ENCODE assay signal across 8 cellular contexts in genomic region chr6:158002951-158003853, GRCh38. TPM values are rescaled to one million over a fixed set of nuclear protein-coding genes. Genes with fewer than 3 reads are reported as not detected.
A peak's percentile ranks its signal among the peaks of the same experiment; 100 is the strongest.
DNase-seq lines count a peak whose midpoint lies in the region; ATAC-seq and TF ChIP-seq lines count a peak whose summit lies in the region.

No MANE protein-coding gene starts in this region.

- H3K79me2 ChIP-seq in neural progenitor cell (ENCODE audit: low read depth), result no peaks in the 10 kb centered on the region

- H3K9me3 ChIP-seq in esophagus muscularis mucosa (no peaks in the 10 kb centered on the region), neural progenitor cell (ENCODE audit: low read depth) (no peaks in the 10 kb centered on the region)

- DNase-seq in EL, result peak; percentile 93
- DNase-seq in T-helper 2 cell treated with Interferon-gamma antibody and Interleukin-4, amounts not matched to agents 5 μg/mL and 100 μg/mL, for 36 hours (ENCODE audit: low spot score), result peak; percentile 59
- DNase-seq in esophagus muscularis mucosa (ENCODE audit: extremely low spot score), result no peak
- DNase-seq in neural progenitor cell (ENCODE audit: low spot score), result peak; percentile 50
- DNase-seq in DMS53 (lab: John Stamatoyannopoulos, UW), result no peak

- H3K9ac ChIP-seq in neural progenitor cell, result no peak overlapping the region

- H3K4me3 ChIP-seq in esophagus muscularis mucosa (peak overlapping the region in 3 of 4 donors; percentile 10 to 15 (median 14)), neural progenitor cell (no peak overlapping the region)

- H3K27me3 ChIP-seq in esophagus muscularis mucosa (no peaks in the 10 kb centered on the region), neural progenitor cell (no peaks in the 10 kb centered on the region)

- H3K27ac ChIP-seq in esophagus muscularis mucosa (replicated peaks in 1 of 4) (peak overlapping the region; percentile 83 to 87 (median 86)), neural progenitor cell (no peak overlapping the region)

- no peak overlapping the region for H3K4me3 Mint-ChIP-seq in T-helper 2 cell treated with Interferon-gamma antibody and Interleukin-4, amounts not matched to agents 5 μg/mL and 100 μg/mL, for 36 hours
- peak overlapping the region; percentile 6 for H3K4me3 Mint-ChIP-seq in neural progenitor cell

- WGBS in esophagus muscularis mucosa, result 28% methylated on average over 11 of the region's 15 CpGs

- peaks cover 3% of the 10 kb centered on the region for H3K36me3 Mint-ChIP-seq in T-helper 2 cell treated with Interferon-gamma antibody and Interleukin-4, amounts not matched to agents 5 μg/mL and 100 μg/mL, for 36 hours (ENCODE audit: low read depth)
- H3K36me3 Mint-ChIP-seq in neural progenitor cell, result no peaks in the 10 kb centered on the region

- H3K27ac Mint-ChIP-seq in T-helper 2 cell treated with Interferon-gamma antibody and Interleukin-4, amounts not matched to agents 5 μg/mL and 100 μg/mL, for 36 hours, result peak overlapping the region; percentile 27
- H3K27ac Mint-ChIP-seq in neural progenitor cell, result peak overlapping the region; percentile 99

- no peak for ATAC-seq in HG03108 (IDR thresholded peaks at IDR 0.05; ENCODE audit: unreplicated experiment)
- no peak for ATAC-seq in GM18870 (IDR thresholded peaks at IDR 0.05; ENCODE audit: unreplicated experiment)
- no peak for ATAC-seq in GM19035 (IDR thresholded peaks at IDR 0.05; ENCODE audit: unreplicated experiment)

- H3K27me3 Mint-ChIP-seq in T-helper 2 cell treated with Interferon-gamma antibody and Interleukin-4, amounts not matched to agents 5 μg/mL and 100 μg/mL, for 36 hours (ENCODE audit: low read depth), result no peaks in the 10 kb centered on the region
- peaks cover 3% of the 10 kb centered on the region for H3K27me3 Mint-ChIP-seq in neural progenitor cell (ENCODE audit: insufficient read depth, low read depth)

- peaks cover 51 to 80% (median 74%) of the 10 kb centered on the region in 4 donors for H3K4me1 ChIP-seq in esophagus muscularis mucosa
- H3K4me1 ChIP-seq in neural progenitor cell, result no peaks in the 10 kb centered on the region

- no peaks in the 10 kb centered on the region for H3K36me3 ChIP-seq in esophagus muscularis mucosa
- no peaks in the 10 kb centered on the region for H3K36me3 ChIP-seq in neural progenitor cell

- H3F3A ChIP-seq in neural progenitor cell (ENCODE audit: low read depth), result no peaks in the 10 kb centered on the region

- peaks cover 21% of the 10 kb centered on the region for H3K4me1 Mint-ChIP-seq in T-helper 2 cell treated with Interferon-gamma antibody and Interleukin-4, amounts not matched to agents 5 μg/mL and 100 μg/mL, for 36 hours (ENCODE audit: low read depth)
- H3K4me1 Mint-ChIP-seq in neural progenitor cell, result peaks cover 46% of the 10 kb centered on the region

- H2AFZ ChIP-seq in neural progenitor cell (replicated peaks), result no peak overlapping the region

- H4K20me1 ChIP-seq in neural progenitor cell (ENCODE audit: low read depth), result no peaks in the 10 kb centered on the region

- TF ChIP-seq CTCF in esophagus muscularis mucosa (IDR thresholded peaks at IDR 0.05), result no peak
- TF ChIP-seq CTCF in neural progenitor cell (IDR thresholded peaks at IDR 0.05), result no peak

- H3K4me2 ChIP-seq in neural progenitor cell, result no peak overlapping the region

- no peak for TF ChIP-seq POLR2A in esophagus muscularis mucosa (IDR thresholded peaks at IDR 0.05; ENCODE audit: low read depth)

- intact Hi-C loops in esophagus muscularis mucosa (cut with DNase I), result no loop called here

- TF ChIP-seq EP300 in esophagus muscularis mucosa (IDR thresholded peaks at IDR 0.05), result no peak

- no peaks in the 10 kb centered on the region for H3K9me3 Mint-ChIP-seq in T-helper 2 cell treated with Interferon-gamma antibody and Interleukin-4, amounts not matched to agents 5 μg/mL and 100 μg/mL, for 36 hours
- no peaks in the 10 kb centered on the region for H3K9me3 Mint-ChIP-seq in neural progenitor cell

RNA-seq across cellular contexts. Expression of gene SYNJ2, which starts 21.5 kb away (rescaled TPM):
- 10 to 100 TPM; 17.0 to 25.3 (median 25.1) TPM for total RNA-seq in esophagus muscularis mucosa
- 2.5 and 4.8 TPM in 2 replicates for total RNA-seq in neural progenitor cell (ENCODE audit: low replicate concordance)

Comparison
In these comparisons a context has a peak if more than half of its experiments do, and no peak if none do; other contexts are left out.
1. DNase-seq: peak in EL (single experiment), T-helper 2 cell treated with Interferon-gamma antibody and Interleukin-4, amounts not matched to agents 5 μg/mL and 100 μg/mL, for 36 hours (single experiment) and neural progenitor cell (single experiment); none in esophagus muscularis mucosa (single experiment) and DMS53 (single experiment).